ENCODE assay signal across 11 cellular contexts in the genomic region with DNA sequence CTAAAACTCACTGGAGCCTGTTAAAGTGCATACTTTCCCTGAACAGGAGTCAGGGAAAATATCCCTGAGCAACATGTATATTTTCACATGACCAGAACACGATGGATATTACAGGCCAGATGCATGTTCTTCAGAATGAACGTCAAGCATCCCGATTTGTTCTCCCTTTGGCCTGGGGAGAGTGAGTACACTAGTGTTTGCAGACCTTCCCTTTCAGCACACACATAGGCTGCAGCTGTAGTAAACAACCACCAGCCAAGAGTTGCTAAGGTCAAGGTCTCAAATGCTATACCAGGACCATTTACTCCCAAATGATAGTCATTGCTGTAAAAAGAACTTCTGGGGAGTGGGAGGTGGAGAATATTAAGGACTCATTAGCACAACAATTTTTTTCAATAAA. TPM values are rescaled to one million over a fixed set of nuclear protein-coding genes. Genes with fewer than 3 reads are reported as not detected.
DNase-seq lines count a peak whose midpoint lies in the region; ATAC-seq and TF ChIP-seq lines count a peak whose summit lies in the region.
"Had no signal": no experiment of that assay in that cellular context is flagged by ENCODE, and none has a peak within 500 bp of the region (broad histone marks: within the 10 kb centered on the region; RNA-seq: fewer than 3 reads in every experiment).

No MANE protein-coding gene starts in this region.

- H3K9me3 Mint-ChIP-seq in CD8-positive, alpha-beta memory T cell: peaks cover 0 to 2% (median 0%) of the 10 kb centered on the region in 5 donors
- H3K9me3 Mint-ChIP-seq in effector memory CD8-positive, alpha-beta T cell: no peaks in the 10 kb centered on the region
- H3K9me3 Mint-ChIP-seq: T-helper 1 cell treated with Interleukin-12 subunit alpha and Interleukin-12 subunit beta and Interleukin-4 antibody, amounts not matched to agents 30 μg/mL and 1 μg/mL, for 36 hours had no signal

- peaks cover 58 to 65% (median 61%) of the 10 kb centered on the region in 3 donors for H3K4me1 Mint-ChIP-seq in CD8-positive, alpha-beta memory T cell
- peaks cover 35 to 50% of the 10 kb centered on the region in 2 donors for H3K4me1 Mint-ChIP-seq in effector memory CD8-positive, alpha-beta T cell (ENCODE audit: low read depth in 2 of 2)

- H3K79me2 ChIP-seq in OCI-LY1 (ENCODE audit: insufficient read depth, low read length): peaks cover 57% of the 10 kb centered on the region

- no peaks in the 10 kb centered on the region for H4K20me1 ChIP-seq in OCI-LY1 (ENCODE audit: insufficient read depth, low read length)

- intact Hi-C loops in esophagus muscularis mucosa (cut with DNase I): loop anchor here (5.0 to 10.0 kb wide), 2 partner anchors 186 to 294 kb away; no protein-coding TSS in a partner anchor

- no peak for ATAC-seq in GM18861 (IDR thresholded peaks at IDR 0.05; ENCODE audit: unreplicated experiment)
- no peak for ATAC-seq in effector memory CD8-positive, alpha-beta T cell (replicated peaks)
- no peak for ATAC-seq in HG03196 (IDR thresholded peaks at IDR 0.05; ENCODE audit: unreplicated experiment)

- peak overlapping the region; percentile 89 for H3K4me3 ChIP-seq in CD8-positive, alpha-beta memory T cell (ENCODE audit: low read length)
- peak overlapping the region; percentile 75 for H3K4me3 ChIP-seq in OCI-LY1 (ENCODE audit: low read depth, low read length, poor library complexity, severe bottlenecking)
- H3K4me3 ChIP-seq in esophagus muscularis mucosa: no peak overlapping the region

- no peaks in the 10 kb centered on the region for H3K27me3 ChIP-seq in CD8-positive, alpha-beta memory T cell (ENCODE audit: insufficient read depth, low read length, poor library complexity, severe bottlenecking)
- H3K27me3 ChIP-seq in OCI-LY1 (ENCODE audit: insufficient read depth, low read length) (no peaks in the 10 kb centered on the region), esophagus muscularis mucosa (no peaks in the 10 kb centered on the region)

- TF ChIP-seq POLR2A in esophagus muscularis mucosa (IDR thresholded peaks at IDR 0.05; ENCODE audit: low read depth): no peak

- peak overlapping the region; percentile 80 for H3K9ac ChIP-seq in OCI-LY1 (ENCODE audit: low read length)

- DNase-seq in CD8-positive, alpha-beta memory T cell: no peak
- DNase-seq in esophagus muscularis mucosa (ENCODE audit: extremely low spot score) (no peak), putamen (ENCODE audit: low spot score) (peak; percentile 2), NOMO-1 treated with dmso at 0.1 percent for 144 hours (lab: John Stamatoyannopoulos, UW; ENCODE audit: unreplicated experiment) (no peak)
- DNase-seq in effector memory CD8-positive, alpha-beta T cell: no peak
- DNase-seq: effector CD8-positive, alpha-beta T cell; MM.1S had no signal

- H3K9me2 ChIP-seq in OCI-LY1 (ENCODE audit: low read depth, low read length): no peaks in the 10 kb centered on the region

- peaks cover 0 to 22% (median 0%) of the 10 kb centered on the region in 3 donors for H3K36me3 Mint-ChIP-seq in CD8-positive, alpha-beta memory T cell
- H3K36me3 Mint-ChIP-seq in effector memory CD8-positive, alpha-beta T cell (ENCODE audit: insufficient read depth): peaks cover 45% of the 10 kb centered on the region

- peaks cover 57% of the 10 kb centered on the region for H3K4me1 ChIP-seq in CD8-positive, alpha-beta memory T cell (ENCODE audit: insufficient read depth, low read length)
- peaks cover 64% of the 10 kb centered on the region for H3K4me1 ChIP-seq in OCI-LY1 (ENCODE audit: insufficient read depth, low read length, severe bottlenecking)
- H3K4me1 ChIP-seq in esophagus muscularis mucosa: peaks cover 33 to 55% (median 46%) of the 10 kb centered on the region in 4 donors

- TF ChIP-seq CTCF in OCI-LY1 (IDR thresholded peaks at IDR 0.05; ENCODE audit: low read length) (no peak), esophagus muscularis mucosa (IDR thresholded peaks at IDR 0.05) (no peak)

- no peak overlapping the region for H2AFZ ChIP-seq in OCI-LY1 (ENCODE audit: low read length)

- WGBS in esophagus muscularis mucosa: 78% methylated on average over 3 of the region's 3 CpGs

- CTCF ChIA-PET in CD8-positive, alpha-beta memory T cell (lab: Charles Lee): interaction anchor here (1.5 to 8.1 kb wide), 2 partner anchors 69 to 156 kb away, joined by 3 to 79 read pairs; no protein-coding TSS in a partner anchor

- H3K27ac Mint-ChIP-seq in CD8-positive, alpha-beta memory T cell: peak overlapping the region; percentile 96 to 100 (median 98)
- no peak overlapping the region for H3K27ac Mint-ChIP-seq in effector memory CD8-positive, alpha-beta T cell

- peak overlapping the region; percentile 82 for H3K4me2 ChIP-seq in OCI-LY1 (ENCODE audit: low read length)

- H3K4me3 Mint-ChIP-seq in CD8-positive, alpha-beta memory T cell: peak overlapping the region; percentile 95 to 100 (median 97)
- no peak overlapping the region for H3K4me3 Mint-ChIP-seq in effector memory CD8-positive, alpha-beta T cell

- POLR2A ChIA-PET in CD8-positive, alpha-beta memory T cell (lab: Charles Lee): interaction anchor here (1.0 to 6.4 kb wide), 4 partner anchors 61 to 156 kb away, joined by 3 to 79 read pairs (median 16); no protein-coding TSS in a partner anchor

- H3K9me3 ChIP-seq in CD8-positive, alpha-beta memory T cell (ENCODE audit: low read length): no peaks in the 10 kb centered on the region
- no peaks in the 10 kb centered on the region for H3K9me3 ChIP-seq in OCI-LY1 (ENCODE audit: low read length)
- no peaks in the 10 kb centered on the region for H3K9me3 ChIP-seq in esophagus muscularis mucosa

- peak overlapping the region; percentile 91 for H3K27ac ChIP-seq in CD8-positive, alpha-beta memory T cell (ENCODE audit: low read depth, low read length)
- peak overlapping the region; percentile 87 for H3K27ac ChIP-seq in OCI-LY1 (ENCODE audit: low read depth, low read length, poor library complexity, severe bottlenecking)
- H3K27ac ChIP-seq in esophagus muscularis mucosa (replicated peaks in 1 of 4): peak overlapping the region in 3 of 4 donors; percentile 21 to 98 (median 93)

- H3F3A ChIP-seq in OCI-LY1 (ENCODE audit: insufficient read depth, low read length): 0 out of 2 replicates have a peak, but pooled peaks cover 3% of the 10 kb centered on the region

- H3K36me3 ChIP-seq in CD8-positive, alpha-beta memory T cell (ENCODE audit: insufficient read depth, low read length): no peaks in the 10 kb centered on the region
- H3K36me3 ChIP-seq in OCI-LY1 (ENCODE audit: insufficient read depth, low read length) (no peaks in the 10 kb centered on the region), esophagus muscularis mucosa (no peaks in the 10 kb centered on the region)

- TF ChIP-seq EP300 in esophagus muscularis mucosa (IDR thresholded peaks at IDR 0.05): no peak

- H3K27me3 Mint-ChIP-seq in CD8-positive, alpha-beta memory T cell: peaks cover 0 to 6% of the 10 kb centered on the region in 2 donors
- H3K27me3 Mint-ChIP-seq in effector memory CD8-positive, alpha-beta T cell: no peaks in the 10 kb centered on the region

RNA-seq across cellular contexts. Expression of gene KLF12, which starts 3.0 kb away (rescaled TPM):
- 10 to 100 TPM; 28.6 to 29.1 TPM for total RNA-seq in CD8-positive, alpha-beta memory T cell
- 33.6 TPM for polyA plus RNA-seq in CD8-positive, alpha-beta memory T cell
- 10 to 100 TPM; 13.8 to 20.7 (median 17.0) TPM for total RNA-seq in esophagus muscularis mucosa

Comparison
In these comparisons a context has a peak if more than half of its experiments do, and no peak if none do; other contexts are left out.
1. H3K4me3 ChIP-seq: peak in CD8-positive, alpha-beta memory T cell (single experiment) and OCI-LY1 (single experiment); none in esophagus muscularis mucosa (0 of 4).
2. H3K27ac Mint-ChIP-seq: peak in CD8-positive, alpha-beta memory T cell (8 of 8); none in effector memory CD8-positive, alpha-beta T cell (0 of 2).
3. H3K4me3 Mint-ChIP-seq: peak in CD8-positive, alpha-beta memory T cell (7 of 7); none in effector memory CD8-positive, alpha-beta T cell (0 of 2).
4. Peak in every context shown above with its lines, with median percentiles within 50 percentile points of each other: H3K27ac ChIP-seq.